ENCODE assay signal across 11 cellular contexts in genomic region chr17:21673451-21674241, GRCh38. TPM values are rescaled to one million over a fixed set of nuclear protein-coding genes. Genes with fewer than 3 reads are reported as not detected.
"Had no signal": no experiment of that assay in that cellular context is flagged by ENCODE, and none has a peak within 500 bp of the region (broad histone marks: within the 10 kb centered on the region; RNA-seq: fewer than 3 reads in every experiment).

No MANE protein-coding gene starts in this region.

RNA-seq across cellular contexts. Expression of gene KCNJ18, which starts 18.7 kb away (rescaled TPM):
- total RNA-seq: activated CD4-positive, alpha-beta memory T cell treated with anti-CD3 and anti-CD28 coated beads, Interleukin-2, amount 10 ng/mL, durations not matched to agents 7 days and 5 days; activated CD8-positive, alpha-beta memory T cell treated with anti-CD3 and anti-CD28 coated beads, Interleukin-2, amount 10 ng/mL, durations not matched to agents 7 days and 5 days; activated T-cell treated with anti-CD3 and anti-CD28 coated beads, Interleukin-2, amount 50 U/mL, for 4 hours; activated T-helper 1 cell treated with anti-CD3 and anti-CD28 coated beads, Interleukin-12 subunit alpha, Interleukin-12 subunit beta, Interleukin-2, Interleukin-4 antibody, amounts not matched to agents 30 ng/mL and 10 ng/mL and 1 ng/mL, durations not matched to agents 14 hours and 24 hours and 36 hours; bronchial epithelial cell; MCF 10A; OCI-LY7; PC-9; Right ventricle myocardium superior; T-helper 1 cell treated with Interleukin-12 subunit alpha and Interleukin-12 subunit beta and Interleukin-4 antibody, amounts not matched to agents 30 ng/mL and 1 ng/mL, for 36 hours; T-helper 2 cell treated with Interferon-gamma antibody and Interleukin-4, amounts not matched to agents 100 ng/mL and 5 ng/mL, for 36 hours had no signal
